Comparison of ENCODE assay signal across 10 cellular contexts in genomic region chr3:72891053-72891855, GRCh38. TPM values are rescaled to one million over a fixed set of nuclear protein-coding genes. Genes with fewer than 3 reads are reported as not detected.
DNase-seq lines count a peak whose midpoint lies in the region; ATAC-seq, FAIRE-seq and TF ChIP-seq lines count a peak whose summit lies in the region.
"Had no signal": no experiment of that assay in that cellular context is flagged by ENCODE, and none has a peak within 500 bp of the region (broad histone marks: within the 10 kb centered on the region; RNA-seq: fewer than 3 reads in every experiment).

No MANE protein-coding gene starts in this region.

- H3K27ac ChIP-seq in GM12878 (ENCODE audit: control insufficient read depth, insufficient read depth) (no peak overlapping the region), urinary bladder (ENCODE audit: low read depth) (peak overlapping the region; percentile 27)
- H3K27ac ChIP-seq: BLaER1, neutrophil had no signal

- FAIRE-seq in GM12878 (lab: Jason Lieb, UNC) (no peak), GM12892 (lab: Jason Lieb, UNC) (no peak)

- in situ Hi-C loops in GM12878 (cut with MboI): no loop called here

- H3K4me1 ChIP-seq in GM12878 (ENCODE audit: control insufficient read depth, insufficient read depth, low read length): 0 out of 2 replicates have a peak, but pooled peaks cover 5% of the 10 kb centered on the region
- H3K4me1 ChIP-seq in urinary bladder (ENCODE audit: insufficient read depth): no peaks in the 10 kb centered on the region

- H4K20me1 ChIP-seq in GM12878 (ENCODE audit: control insufficient read depth, insufficient read depth): no peaks in the 10 kb centered on the region

- no peak for TF ChIP-seq POLR2A in GM12878 (IDR thresholded peaks at IDR 0.05; ENCODE audit: low read depth, low read length)
- TF ChIP-seq POLR2A in GM12892 (IDR thresholded peaks at IDR 0.05; ENCODE audit: low read depth, low read length): no peak

- no peaks in the 10 kb centered on the region for H3K79me2 ChIP-seq in GM12878 (ENCODE audit: control insufficient read depth, insufficient read depth, low read length)

- peaks cover 23% of the 10 kb centered on the region for H3K4me1 Mint-ChIP-seq in activated naive CD8-positive, alpha-beta T cell treated with anti-CD3 and anti-CD28 coated beads for 36 hours

- H3K4me3 Mint-ChIP-seq in activated naive CD8-positive, alpha-beta T cell treated with anti-CD3 and anti-CD28 coated beads for 36 hours: no peak overlapping the region

- POLR2A ChIA-PET in GM12878 (lab: Charles Lee): no interaction called here

- H3K36me3 Mint-ChIP-seq in activated naive CD8-positive, alpha-beta T cell treated with anti-CD3 and anti-CD28 coated beads for 36 hours: no peaks in the 10 kb centered on the region

- no peak overlapping the region for H2AFZ ChIP-seq in GM12878 (ENCODE audit: control insufficient read depth, low read depth, low read length)

- CTCF ChIA-PET in GM12878 (lab: Yijun Ruan, JAX): interaction anchor here (2.5 to 3.0 kb wide), 2 partner anchors 8 to 40 kb away, joined by 8 to 14 read pairs; no protein-coding TSS in a partner anchor

- no peak overlapping the region for H3K4me2 ChIP-seq in GM12878 (ENCODE audit: control insufficient read depth, insufficient read depth)
- H3K4me2 ChIP-seq: BLaER1 had no signal

- SMC1A ChIA-PET in GM12878 (lab: Charles Lee; ENCODE audit: uncharacterized antibody, unreplicated experiment): no interaction called here

- H3K9me3 ChIP-seq in GM12878 (replicated peaks; ENCODE audit: control insufficient read depth, insufficient read depth, low read length): no peaks in the 10 kb centered on the region
- H3K9me3 ChIP-seq: BLaER1, neutrophil had no signal

- intact Hi-C loops in GM12878 (cut with micrococcal nuclease; ENCODE audit: unreplicated experiment): no loop called here

- H3K27me3 Mint-ChIP-seq in activated naive CD8-positive, alpha-beta T cell treated with anti-CD3 and anti-CD28 coated beads for 36 hours: peaks cover 73% of the 10 kb centered on the region

- no peak for ATAC-seq in GM12878

- peak; percentile 24; the same call in 1 of the 2 replicates for TF ChIP-seq RAD21 in GM12878 (IDR thresholded peaks at IDR 0.05; ENCODE audit: insufficient read depth, low read depth, low read length)

- WGBS in GM12878 (ENCODE audit: insufficient coverage, insufficient replicate concordance, low lambda C conversion rate, missing lambda C conversion rate): 34% methylated on average over 8 of the region's 8 CpGs
- 18% methylated on average over 8 of the region's 8 CpGs for WGBS in urinary bladder

- no TSS peak for BruUV-seq in GM12878 (replicated peaks; lab: Mats Ljungman, UMichigan)

- no peak for TF ChIP-seq EP300 in GM12878 (IDR thresholded peaks at IDR 0.05; ENCODE audit: borderline replicate concordance in 1 of 2, control insufficient read depth in 1 of 2, low read depth in 2 of 2, low read length in 2 of 2)

- RAD21 ChIA-PET in GM12878 (lab: Charles Lee; ENCODE audit: unreplicated experiment): no interaction called here

- DNase-seq in NCI-H2081 (lab: John Stamatoyannopoulos, UW): peak; percentile 24 to 71
- no peak for DNase-seq in NCI-H2081 treated with DMSO at 0.1 percent for 48 hours (lab: John Stamatoyannopoulos, UW)
- no peak for DNase-seq in GM12878 (ENCODE audit: low read depth, low spot score)
- DNase-seq in kidney tubule cell (ENCODE audit: low spot score): peak; percentile 73
- DNase-seq in GM12892 (ENCODE audit: insufficient read length): no peak
- no peak for DNase-seq in activated naive CD8-positive, alpha-beta T cell treated with anti-CD3 and anti-CD28 coated beads for 36 hours
- DNase-seq in germinal center (ENCODE audit: low spot score): no peak

- H3K9me3 Mint-ChIP-seq in activated naive CD8-positive, alpha-beta T cell treated with anti-CD3 and anti-CD28 coated beads for 36 hours: no peaks in the 10 kb centered on the region

- H3K36me3 ChIP-seq in GM12878 (ENCODE audit: control insufficient read depth in 2 of 2, insufficient read depth in 2 of 2, low read length in 1 of 2): no peaks in the 10 kb centered on the region
- H3K36me3 ChIP-seq in urinary bladder (ENCODE audit: insufficient read depth): no peaks in the 10 kb centered on the region
- H3K36me3 ChIP-seq: BLaER1, neutrophil had no signal

- no peak overlapping the region for H3K9ac ChIP-seq in GM12878 (ENCODE audit: control insufficient read depth, insufficient read depth, low read length)
- H3K9ac ChIP-seq: BLaER1 had no signal

- H3K27ac Mint-ChIP-seq in activated naive CD8-positive, alpha-beta T cell treated with anti-CD3 and anti-CD28 coated beads for 36 hours: no peak overlapping the region

- H3K4me3 ChIP-seq in GM12878 (no peak overlapping the region), urinary bladder (ENCODE audit: low read depth, low read length) (no peak overlapping the region)
- H3K4me3 ChIP-seq: BLaER1 had no signal

- no peak for TF ChIP-seq CTCF in GM12878 (IDR thresholded peaks at IDR 0.05 in 2 of 3, conservative IDR thresholded peaks at IDR 0.05 in 1 of 3; ENCODE audit: control insufficient read depth in 2 of 3, extremely low read depth in 1 of 3, insufficient read depth in 1 of 3, low read depth in 3 of 3, low read length in 3 of 3)

- H3K27me3 ChIP-seq in GM12878 (replicated peaks in 1 of 2; ENCODE audit: control insufficient read depth in 2 of 2, insufficient read depth in 2 of 2, low read length in 1 of 2): peaks cover 3 to 4% of the 10 kb centered on the region in 2 experiments; a peak in 3 of 4 replicates

TF ChIP-seq in GM12878, 131 proteins besides CTCF, POLR2A, EP300 and RAD21:
- TF ChIP-seq POU2F2 (IDR thresholded peaks at IDR 0.05; ENCODE audit: borderline replicate concordance, low read depth, low read length): no peak
- no peak for TF ChIP-seq MTA3 (IDR thresholded peaks at IDR 0.05; ENCODE audit: borderline replicate concordance, low read length)
- TF ChIP-seq FOXK2 (IDR thresholded peaks at IDR 0.05): no peak
- no peak for TF ChIP-seq TBL1XR1 (IDR thresholded peaks at IDR 0.05; ENCODE audit: low read depth, low read length)
- no peak for TF ChIP-seq SPI1 (IDR thresholded peaks at IDR 0.05; ENCODE audit: borderline replicate concordance, insufficient read depth, low read depth, low read length)
- TF ChIP-seq RAD51 (IDR thresholded peaks at IDR 0.05): no peak
- TF ChIP-seq CREB1 (IDR thresholded peaks at IDR 0.05; ENCODE audit: low read depth): no peak
- no peak for TF ChIP-seq EED (IDR thresholded peaks at IDR 0.05; ENCODE audit: low read depth)
- no peak for TF ChIP-seq SREBF2 (IDR thresholded peaks at IDR 0.05; ENCODE audit: low read length)
- no peak for TF ChIP-seq PAX5 (IDR thresholded peaks at IDR 0.05; ENCODE audit: borderline replicate concordance, low read depth, low read length)
- no peak for TF ChIP-seq NR2C2 (IDR thresholded peaks at IDR 0.05; ENCODE audit: borderline replicate concordance, control insufficient read depth, insufficient read length, low read depth)
- no peak for TF ChIP-seq SUPT20H (IDR thresholded peaks at IDR 0.05; ENCODE audit: borderline replicate concordance, control insufficient read depth, low read depth, low read length)

RNA-seq across cellular contexts. Expression of gene GXYLT2, which starts 3.4 kb away (rescaled TPM):
- 0.17 and 0.46 TPM in 2 replicates for total RNA-seq in GM12878 (2013; cell fraction: nucleolus; rRNA removed)
- total RNA-seq in GM12878 (2014; rRNA removed) (1.9 and 2.7 TPM in 2 replicates), GM12878 (2014; rRNA removed; fragmentation: Illumina TruSeq; extraction: Trizol) (1.4 and 2.2 TPM in 2 replicates), GM12878 (2021) (1.5 and 1.7 TPM in 2 replicates), urinary bladder (71.5 TPM)
- 0.47 TPM for polyA plus RNA-seq in GM12878 (2011; ENCODE audit: low read depth)
- polyA plus RNA-seq in GM12878 (2011; rRNA removed) (0.27 and 0.29 TPM in 2 replicates), GM12878 (2014; fragmentation: Illumina TruSeq; extraction: Trizol) (0.91 and 1.0 TPM in 2 replicates), GM12878 (2014; fragmentation: Nextera tagmentation; extraction: Ambion mirVana) (under 1 TPM; 0.35 to 0.64 TPM), GM12878 (2014; rRNA removed) (1.7 and 2.6 TPM in 2 replicates), GM12878 (2016; fragmentation: Nextera tagmentation; extraction: Ambion mirVana) (under 1 TPM; 0.40 to 0.58 TPM), urinary bladder (2.6 TPM)
- polyA plus RNA-seq in GM12878 (2011; cell fraction: cytosol; rRNA removed): 0.23 and 0.31 TPM in 2 replicates
- 0.18 and 0.19 TPM in 2 replicates for polyA plus RNA-seq in GM12878 (2011; cell fraction: nucleus; rRNA removed)
- 0.29 and 0.62 TPM in 2 replicates for polyA plus RNA-seq in GM12878 (2012)
- polyA minus RNA-seq in GM12878 (2011; rRNA and poly(A)+ RNA removed): 0.26 and 0.37 TPM in 2 replicates
- 1.6 TPM in 1 of 2 replicates, not detected in the other for polyA minus RNA-seq in GM12878 (2011; cell fraction: cytosol; rRNA and poly(A)+ RNA removed)
- polyA minus RNA-seq in GM12878 (2011; cell fraction: nucleus; rRNA and poly(A)+ RNA removed): 0.12 TPM in 1 of 2 replicates, not detected in the other
- 0.51 TPM for polyA plus RNA-seq in GM12892 (2012; ENCODE audit: missing spikeins)
- total RNA-seq in activated naive CD8-positive, alpha-beta T cell treated with anti-CD3 and anti-CD28 coated beads for 36 hours: under 1 TPM; 0.16 to 0.32 TPM

RNA-seq across cellular contexts. Expression of gene SHQ1, which starts 43.0 kb away (rescaled TPM):
- 75.1 and 83.6 TPM in 2 replicates for total RNA-seq in GM12878 (2013; cell fraction: nucleolus; rRNA removed)
- 25.9 and 28.1 TPM in 2 replicates for total RNA-seq in GM12878 (2014; rRNA removed)
- total RNA-seq in GM12878 (2014; rRNA removed; fragmentation: Illumina TruSeq; extraction: Trizol): 23.5 and 25.9 TPM in 2 replicates
- 30.3 and 34.2 TPM in 2 replicates for total RNA-seq in GM12878 (2021)
- 11.7 TPM for polyA plus RNA-seq in GM12878 (2011; ENCODE audit: low read depth)
- polyA plus RNA-seq in GM12878 (2011; rRNA removed): 23.0 and 28.9 TPM in 2 replicates
- 12.8 and 13.5 TPM in 2 replicates for polyA plus RNA-seq in GM12878 (2011; cell fraction: cytosol; rRNA removed)
- polyA plus RNA-seq in GM12878 (2011; cell fraction: nucleus; rRNA removed): 10.1 and 14.0 TPM in 2 replicates
- 14.4 and 15.3 TPM in 2 replicates for polyA plus RNA-seq in GM12878 (2012)
- polyA plus RNA-seq in GM12878 (2014; fragmentation: Illumina TruSeq; extraction: Trizol): 22.8 and 23.6 TPM in 2 replicates
- polyA plus RNA-seq in GM12878 (2014; fragmentation: Nextera tagmentation; extraction: Ambion mirVana): 10 to 100 TPM; 12.6 to 12.8 TPM
- polyA plus RNA-seq in GM12878 (2014; rRNA removed): 18.1 and 20.2 TPM in 2 replicates
- 10 to 100 TPM; 46.0 to 51.7 TPM for polyA plus RNA-seq in GM12878 (2016; fragmentation: Nextera tagmentation; extraction: Ambion mirVana)
- 15.8 and 20.3 TPM in 2 replicates for polyA minus RNA-seq in GM12878 (2011; rRNA and poly(A)+ RNA removed)
- 7.5 and 9.4 TPM in 2 replicates for polyA minus RNA-seq in GM12878 (2011; cell fraction: cytosol; rRNA and poly(A)+ RNA removed)
- polyA minus RNA-seq in GM12878 (2011; cell fraction: nucleus; rRNA and poly(A)+ RNA removed): 33.1 and 66.4 TPM in 2 replicates
- 29.2 TPM for total RNA-seq in urinary bladder
- 9.2 TPM for polyA plus RNA-seq in urinary bladder
- polyA plus RNA-seq in GM12892 (2012; ENCODE audit: missing spikeins): 14.8 TPM
- 10 to 100 TPM; 38.9 to 40.0 TPM for total RNA-seq in activated naive CD8-positive, alpha-beta T cell treated with anti-CD3 and anti-CD28 coated beads for 36 hours

Comparison
In these comparisons a context has a peak if more than half of its experiments do, and no peak if none do; other contexts are left out.
1. DNase-seq: peak in NCI-H2081 (2 of 2) and kidney tubule cell (single experiment); none in NCI-H2081 treated with DMSO at 0.1 percent for 48 hours (single experiment), GM12878 (single experiment), GM12892 (single experiment), activated naive CD8-positive, alpha-beta T cell treated with anti-CD3 and anti-CD28 coated beads for 36 hours (single experiment) and germinal center (single experiment).
2. RNA of gene GXYLT2, which starts 3.4 kb away (total RNA-seq): 71.5 TPM in urinary bladder (single experiment); 0.17 to 2.7 TPM in GM12878 and 0.16 to 0.32 TPM in activated naive CD8-positive, alpha-beta T cell treated with anti-CD3 and anti-CD28 coated beads for 36 hours; every median in the first group is over 10 times any median in the second.